In genomic region chr14:35046048-35046750, GRCh38 we compare ENCODE assay signal across 1 cellular context.
TF ChIP-seq lines count a peak whose summit lies in the region.

Gene FAM177A1, plus strand, starts transcription at chr14:35046272. Its CDS starts 192 bp downstream, at chr14:35046464.

TF ChIP-seq in HepG2, 621 proteins besides CTCF, POLR2A, EP300 and RAD21 (continued from another document and continues in another):
- TF ChIP-seq THAP7 (CRISPR knock-in tag; IDR thresholded peaks at IDR 0.05) = peak; percentile 95
- no peak for TF ChIP-seq PCBP2 (optimal IDR thresholded peaks at IDR 0.05; ENCODE audit: low read depth, low read length, poor library complexity, severe bottlenecking)
- no peak for TF ChIP-seq NFIB (CRISPR knock-in tag; IDR thresholded peaks at IDR 0.05; ENCODE audit: borderline replicate concordance)
- TF ChIP-seq ZNF607 (CRISPR knock-in tag; IDR thresholded peaks at IDR 0.05; ENCODE audit: borderline replicate concordance) = peak; percentile 81
- peak; percentile 100 for TF ChIP-seq ZNF883 (CRISPR knock-in tag; IDR thresholded peaks at IDR 0.05; ENCODE audit: not compliant biosample characterization)
- peak; percentile 89 for TF ChIP-seq XBP1 (CRISPR knock-in tag; IDR thresholded peaks at IDR 0.05)
- TF ChIP-seq ETV5 (CRISPR knock-in tag; IDR thresholded peaks at IDR 0.05; ENCODE audit: borderline replicate concordance) = peak; percentile 89
- TF ChIP-seq FOXO1 (CRISPR knock-in tag; IDR thresholded peaks at IDR 0.05) = peak; percentile 39; the same call in 1 of the 2 replicates
- TF ChIP-seq TEF (CRISPR knock-in tag; IDR thresholded peaks at IDR 0.05) = peak; percentile 57
- TF ChIP-seq ZNF33B (CRISPR knock-in tag; IDR thresholded peaks at IDR 0.05) = peak; percentile 96
- no peak for TF ChIP-seq ATAD3A (CRISPR knock-in tag; IDR thresholded peaks at IDR 0.05)
- peak; percentile 100 for TF ChIP-seq ZNF235 (CRISPR knock-in tag; IDR thresholded peaks at IDR 0.05; ENCODE audit: borderline replicate concordance)
- TF ChIP-seq ZNF430 (CRISPR knock-in tag; IDR thresholded peaks at IDR 0.05) = peak; percentile 100
- peak; percentile 86 for TF ChIP-seq ZNF276 (CRISPR knock-in tag; IDR thresholded peaks at IDR 0.05; ENCODE audit: low read depth)
- peak; percentile 93 for TF ChIP-seq MAF1 (CRISPR knock-in tag; IDR thresholded peaks at IDR 0.05; ENCODE audit: borderline replicate concordance)
- TF ChIP-seq SSRP1 (CRISPR knock-in tag; IDR thresholded peaks at IDR 0.05) = peak; percentile 21; the same call in 1 of the 2 replicates
- TF ChIP-seq ZNF251 (CRISPR knock-in tag; IDR thresholded peaks at IDR 0.05) = no peak
- TF ChIP-seq ZBTB26 (CRISPR knock-in tag; IDR thresholded peaks at IDR 0.05; ENCODE audit: borderline replicate concordance) = peak; percentile 90
- peak; percentile 86 for TF ChIP-seq ZSCAN12 (CRISPR knock-in tag; IDR thresholded peaks at IDR 0.05)
- no peak; the same call in 1 of the 2 replicates for TF ChIP-seq ZBTB49 (CRISPR knock-in tag; IDR thresholded peaks at IDR 0.05; ENCODE audit: borderline replicate concordance)
- TF ChIP-seq MED13 (CRISPR knock-in tag; IDR thresholded peaks at IDR 0.05) = peak; percentile 95
- TF ChIP-seq ZNF720 (CRISPR knock-in tag; IDR thresholded peaks at IDR 0.05) = no peak
- TF ChIP-seq ZNF646 (CRISPR knock-in tag; IDR thresholded peaks at IDR 0.05) = peak; percentile 87
- TF ChIP-seq ZNF703 (CRISPR knock-in tag; IDR thresholded peaks at IDR 0.05; ENCODE audit: borderline replicate concordance) = peak; percentile 95; the same call in 1 of the 2 replicates
- peak; percentile 98 for TF ChIP-seq MED8 (CRISPR knock-in tag; IDR thresholded peaks at IDR 0.05; ENCODE audit: insufficient replicate concordance)
- TF ChIP-seq RARG (CRISPR knock-in tag; IDR thresholded peaks at IDR 0.05; ENCODE audit: low read depth) = no peak; the same call in 1 of the 2 replicates
- peak; percentile 86; the same call in 1 of the 2 replicates for TF ChIP-seq ZNF567 (CRISPR knock-in tag; IDR thresholded peaks at IDR 0.05; ENCODE audit: borderline replicate concordance)
- TF ChIP-seq ZNF335 (CRISPR knock-in tag; IDR thresholded peaks at IDR 0.05) = peak; percentile 61
- TF ChIP-seq ZNF597 (CRISPR knock-in tag; IDR thresholded peaks at IDR 0.05) = 0 out of 2 replicates have a peak, but pooled peaks have one; percentile 88
- TF ChIP-seq ZNF543 (CRISPR knock-in tag; IDR thresholded peaks at IDR 0.05) = peak; percentile 97; the same call in 1 of the 2 replicates
- peak; percentile 54; the same call in 1 of the 2 replicates for TF ChIP-seq ZNF33A (CRISPR knock-in tag; IDR thresholded peaks at IDR 0.05; ENCODE audit: borderline replicate concordance)
- TF ChIP-seq NFYB (CRISPR knock-in tag; IDR thresholded peaks at IDR 0.05) = peak; percentile 71
- TF ChIP-seq SNAPC4 (CRISPR knock-in tag; IDR thresholded peaks at IDR 0.05) = peak; percentile 95
- TF ChIP-seq TBX3 (IDR thresholded peaks at IDR 0.05; ENCODE audit: borderline replicate concordance) = peak; percentile 66; the same call in 1 of the 2 replicates
- peak; percentile 93 for TF ChIP-seq PHF20 (CRISPR knock-in tag; IDR thresholded peaks at IDR 0.05)
- TF ChIP-seq RAD51 (IDR thresholded peaks at IDR 0.05; ENCODE audit: borderline replicate concordance) = no peak
- TF ChIP-seq TAF15 (IDR thresholded peaks at IDR 0.05; ENCODE audit: low read depth, low read length, poor library complexity, severe bottlenecking) = peak; percentile 90
- TF ChIP-seq HNRNPH1 (optimal IDR thresholded peaks at IDR 0.05; ENCODE audit: low read depth, low read length) = peak; percentile 25
- TF ChIP-seq ZNF337 (CRISPR knock-in tag; IDR thresholded peaks at IDR 0.05; ENCODE audit: borderline replicate concordance, low read depth) = peak; percentile 98; the same call in 1 of the 2 replicates
- 0 out of 2 replicates have a peak, but pooled peaks have one; percentile 21 for TF ChIP-seq KLF15 (CRISPR knock-in tag; IDR thresholded peaks at IDR 0.05; ENCODE audit: borderline replicate concordance)
